In the genomic region with DNA sequence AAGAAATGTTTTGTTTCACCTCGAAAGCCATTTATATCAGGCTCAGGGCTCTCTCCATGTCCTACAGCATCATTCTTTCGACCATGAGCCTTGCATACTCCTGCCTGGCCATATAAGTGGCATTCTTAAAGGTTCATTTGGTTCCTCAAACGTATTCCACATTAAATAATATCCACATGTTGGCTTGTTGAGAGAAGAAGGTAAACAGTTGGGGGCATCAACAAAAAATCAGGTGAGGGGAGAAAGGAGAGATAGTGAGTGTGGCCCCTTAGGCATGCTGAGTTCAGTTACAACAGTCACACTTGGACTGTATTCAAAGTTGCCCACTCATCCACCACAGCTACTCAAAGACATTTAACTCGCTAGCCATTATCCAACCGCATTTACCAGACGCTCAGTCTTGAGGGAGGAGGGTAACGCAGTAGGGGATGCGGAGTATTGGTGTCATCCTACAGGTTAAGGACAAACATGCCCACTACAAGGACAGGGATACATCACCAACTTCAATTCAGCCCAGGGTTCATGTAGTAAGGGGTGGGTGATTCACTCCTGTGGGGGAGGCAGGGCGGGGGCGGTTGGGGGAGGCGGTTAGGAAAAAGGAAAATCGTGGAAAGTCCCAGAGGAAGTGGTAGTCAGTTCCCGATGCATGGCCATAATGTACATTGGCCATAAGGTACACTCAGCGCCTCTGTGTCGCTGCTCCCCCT, we compare ENCODE assay signal across 8 cellular contexts. TPM values are rescaled to one million over a fixed set of nuclear protein-coding genes. Genes with fewer than 3 reads are reported as not detected.
DNase-seq lines count a peak whose midpoint lies in the region; ATAC-seq lines count a peak whose summit lies in the region.

No MANE protein-coding gene starts in this region.

- H3K9me3 Mint-ChIP-seq in natural killer cell treated with Interleukin-12 subunit alpha and Interleukin-12 subunit beta and Interleukin-15 and Interleukin-18, amount 100 ng/mL, for 72 hours = no peaks in the 10 kb centered on the region

- no peaks in the 10 kb centered on the region for H3K27me3 ChIP-seq in endocrine pancreas (ENCODE audit: control insufficient read depth, insufficient read depth, low read length)

- DNase-seq in CD1c-positive myeloid dendritic cell (ENCODE audit: extremely low spot score) = peak; percentile 66
- peak; percentile 60 for DNase-seq in M059J (ENCODE audit: low read depth)
- no peak for DNase-seq in natural killer cell treated with Interleukin-12 subunit alpha and Interleukin-12 subunit beta and Interleukin-15 and Interleukin-18, amount 100 ng/mL, for 72 hours (ENCODE audit: low spot score)
- DNase-seq in NCI-H2107 treated with DMSO at 0.1 percent for 48 hours (lab: John Stamatoyannopoulos, UW; ENCODE audit: unreplicated experiment) = no peak
- no peak for DNase-seq in mucosa of gallbladder (ENCODE audit: low spot score)

- no peaks in the 10 kb centered on the region for H3K36me3 Mint-ChIP-seq in natural killer cell treated with Interleukin-12 subunit alpha and Interleukin-12 subunit beta and Interleukin-15 and Interleukin-18, amount 100 ng/mL, for 72 hours

- H3K36me3 ChIP-seq in endocrine pancreas (ENCODE audit: control insufficient read depth, insufficient read depth, low read length) = no peaks in the 10 kb centered on the region

- H3K27me3 Mint-ChIP-seq in natural killer cell treated with Interleukin-12 subunit alpha and Interleukin-12 subunit beta and Interleukin-15 and Interleukin-18, amount 100 ng/mL, for 72 hours = peaks cover 48 to 64% of the 10 kb centered on the region in 2 donors

- H3K4me3 ChIP-seq in endocrine pancreas (ENCODE audit: control insufficient read depth, insufficient read depth, low read length) = peak overlapping the region; percentile 73

- ATAC-seq in natural killer cell treated with Interleukin-12 subunit alpha and Interleukin-12 subunit beta and Interleukin-15 and Interleukin-18, amount 100 ng/mL, for 72 hours = no peak
- ATAC-seq in HG03354 (IDR thresholded peaks at IDR 0.05; ENCODE audit: poor library complexity, severe bottlenecking, unreplicated experiment) (no peak), GM21717 (IDR thresholded peaks at IDR 0.05; ENCODE audit: unreplicated experiment) (no peak)

- no peaks in the 10 kb centered on the region for H3K9me3 ChIP-seq in endocrine pancreas (ENCODE audit: control insufficient read depth, low read length)

- H3K27ac Mint-ChIP-seq in natural killer cell treated with Interleukin-12 subunit alpha and Interleukin-12 subunit beta and Interleukin-15 and Interleukin-18, amount 100 ng/mL, for 72 hours = no peak overlapping the region

- H3K4me1 Mint-ChIP-seq in natural killer cell treated with Interleukin-12 subunit alpha and Interleukin-12 subunit beta and Interleukin-15 and Interleukin-18, amount 100 ng/mL, for 72 hours (ENCODE audit: low read depth in 2 of 2) = no peaks in the 10 kb centered on the region

- H3K9ac ChIP-seq in endocrine pancreas (ENCODE audit: control insufficient read depth, insufficient read depth, low read length) = peak overlapping the region; percentile 52

- peaks cover 14% of the 10 kb centered on the region for H3K4me1 ChIP-seq in endocrine pancreas (ENCODE audit: control insufficient read depth, insufficient read depth, low read length)

- H3K4me3 Mint-ChIP-seq in natural killer cell treated with Interleukin-12 subunit alpha and Interleukin-12 subunit beta and Interleukin-15 and Interleukin-18, amount 100 ng/mL, for 72 hours = peak overlapping the region; percentile 3

RNA-seq across cellular contexts. Expression of a gene that starts 1.4 kb away (rescaled TPM):
- 2.2 and 5.2 TPM in 2 replicates for total RNA-seq in M059J (2014; rRNA removed; shearing (Covaris generic))
- total RNA-seq in natural killer cell treated with Interleukin-12 subunit alpha and Interleukin-12 subunit beta and Interleukin-15 and Interleukin-18, amount 100 ng/mL, for 72 hours = under 1 TPM; 0.14 to 0.17 TPM
- 2.9 TPM for total RNA-seq in mucosa of gallbladder

Comparison
In these comparisons a context has a peak if more than half of its experiments do, and no peak if none do; other contexts are left out.
1. DNase-seq: peak in CD1c-positive myeloid dendritic cell (single experiment) and M059J (single experiment); none in natural killer cell treated with Interleukin-12 subunit alpha and Interleukin-12 subunit beta and Interleukin-15 and Interleukin-18, amount 100 ng/mL, for 72 hours (single experiment), NCI-H2107 treated with DMSO at 0.1 percent for 48 hours (single experiment) and mucosa of gallbladder (single experiment).